9 cellular contexts compared by ENCODE assay signal in genomic region chr3:187063286-187064081, GRCh38.
DNase-seq lines count a peak whose midpoint lies in the region; ATAC-seq, FAIRE-seq and TF ChIP-seq lines count a peak whose summit lies in the region.
"Had no signal": no experiment of that assay in that cellular context is flagged by ENCODE, and none has a peak within 500 bp of the region (broad histone marks: within the 10 kb centered on the region; RNA-seq: fewer than 3 reads in every experiment).

No MANE protein-coding gene starts in this region.

- DNase-seq in CD14-positive monocyte (ENCODE audit: low spot score) = no peak
- DNase-seq in astrocyte (ENCODE audit: low read depth) = peak; percentile 35
- DNase-seq in NCI-H2081 treated with DMSO at 0.1 percent for 48 hours (lab: John Stamatoyannopoulos, UW) = no peak
- DNase-seq in tibial nerve (ENCODE audit: low spot score in 2 of 2) = no peak

- H3K27ac ChIP-seq in HUES48 (ENCODE audit: low read depth, low read length) (peak overlapping the region; percentile 65), astrocyte (ENCODE audit: low read depth, low read length) (peak overlapping the region; percentile 6), mesodermal cell (ENCODE audit: low read depth, low read length, severe bottlenecking) (peak overlapping the region; percentile 12), tibial nerve (no peak overlapping the region)

- no peaks in the 10 kb centered on the region for H3K27me3 Mint-ChIP-seq in CD14-positive monocyte (ENCODE audit: low read depth in 3 of 3)
- no peaks in the 10 kb centered on the region for H3K27me3 Mint-ChIP-seq in astrocyte (ENCODE audit: low read depth, unreplicated experiment)

- FAIRE-seq in astrocyte (lab: Jason Lieb, UNC) = no peak

- ATAC-seq in HG02870 (IDR thresholded peaks at IDR 0.05; ENCODE audit: unreplicated experiment) (no peak), GM18868 (IDR thresholded peaks at IDR 0.05; ENCODE audit: unreplicated experiment) (no peak)

- intact Hi-C loops in CD14-positive monocyte (cut with micrococcal nuclease) = no loop called here

- H3K4me2 ChIP-seq in astrocyte (ENCODE audit: low read length) = peak overlapping the region; percentile 41

- H3K4me3 ChIP-seq in HUES48 (ENCODE audit: low read depth, low read length) = no peak overlapping the region
- H3K4me3 ChIP-seq in astrocyte (ENCODE audit: insufficient read depth, low read depth, low read length) = no peak overlapping the region
- H3K4me3 ChIP-seq in mesodermal cell (ENCODE audit: extremely low read depth, insufficient read depth, low read length, poor library complexity, severe bottlenecking) = no peak overlapping the region
- no peak overlapping the region for H3K4me3 ChIP-seq in tibial nerve
- H3K4me3 ChIP-seq: GM23248 had no signal

- TF ChIP-seq CTCF in CD14-positive monocyte (IDR thresholded peaks at IDR 0.05) (no peak), astrocyte (IDR thresholded peaks at IDR 0.05; ENCODE audit: insufficient read depth, low read depth, low read length) (no peak), tibial nerve (IDR thresholded peaks at IDR 0.05) (no peak)

- no peaks in the 10 kb centered on the region for H4K20me1 ChIP-seq in astrocyte (ENCODE audit: insufficient read depth, low read length)

- H3K9me3 Mint-ChIP-seq in CD14-positive monocyte (peaks cover 0 to 4% (median 0%) of the 10 kb centered on the region in 7 donors), astrocyte (ENCODE audit: unreplicated experiment) (peaks cover 2% of the 10 kb centered on the region)

- no peak for TF ChIP-seq EP300 in tibial nerve (IDR thresholded peaks at IDR 0.05)

- H3K36me3 Mint-ChIP-seq in CD14-positive monocyte (peaks cover 46 to 51% of the 10 kb centered on the region in 2 donors), astrocyte (ENCODE audit: low read depth, unreplicated experiment) (peaks cover 8% of the 10 kb centered on the region)

- H3K9me3 ChIP-seq in HUES48 (ENCODE audit: control insufficient read depth, insufficient read depth, low read length) = no peaks in the 10 kb centered on the region
- no peaks in the 10 kb centered on the region for H3K9me3 ChIP-seq in astrocyte (ENCODE audit: insufficient read depth, low read depth, low read length)
- no peaks in the 10 kb centered on the region for H3K9me3 ChIP-seq in mesodermal cell (ENCODE audit: control insufficient read depth, low read length)
- H3K9me3 ChIP-seq in tibial nerve = no peaks in the 10 kb centered on the region

- H2AFZ ChIP-seq in astrocyte (ENCODE audit: low read depth, low read length) = no peak overlapping the region
- H2AFZ ChIP-seq: GM23248 had no signal

- no peak overlapping the region for H3K9ac ChIP-seq in HUES48 (ENCODE audit: low read depth, low read length)
- H3K9ac ChIP-seq in astrocyte (ENCODE audit: low read length) = no peak overlapping the region
- H3K9ac ChIP-seq: GM23248 had no signal

- H3K79me2 ChIP-seq in astrocyte (ENCODE audit: insufficient read depth, low read length) = no peaks in the 10 kb centered on the region

- peaks cover 37% of the 10 kb centered on the region for H3K4me1 Mint-ChIP-seq in CD14-positive monocyte
- peaks cover 24% of the 10 kb centered on the region for H3K4me1 Mint-ChIP-seq in astrocyte (ENCODE audit: low read depth, unreplicated experiment)

- H3K27me3 ChIP-seq in HUES48 (ENCODE audit: control insufficient read depth, insufficient read depth, low read length) (no peaks in the 10 kb centered on the region), astrocyte (ENCODE audit: insufficient read depth, low read length) (no peaks in the 10 kb centered on the region), tibial nerve (no peaks in the 10 kb centered on the region)

- H3K4me3 Mint-ChIP-seq in CD14-positive monocyte = no peak overlapping the region
- H3K4me3 Mint-ChIP-seq in astrocyte (ENCODE audit: unreplicated experiment) = no peak overlapping the region

- 70 to 72% methylated on average over 2 to 3 of the region's 6 CpGs for WGBS in mesodermal cell (ENCODE audit: insufficient coverage in 2 of 2), 2 experiments
- 86 to 88% methylated on average over 6 of the region's 6 CpGs for WGBS in tibial nerve, 2 donors

- TF ChIP-seq POLR2A in tibial nerve (IDR thresholded peaks at IDR 0.05) = no peak

- peaks cover 18% of the 10 kb centered on the region for H3K4me1 ChIP-seq in HUES48 (ENCODE audit: control insufficient read depth, insufficient read depth, low read length)
- H3K4me1 ChIP-seq in astrocyte (ENCODE audit: insufficient read depth, low read length) = peaks cover 6% of the 10 kb centered on the region
- H3K4me1 ChIP-seq in mesodermal cell (ENCODE audit: control insufficient read depth, insufficient read depth, low read length, poor library complexity, severe bottlenecking) = peaks cover 20% of the 10 kb centered on the region
- peaks cover 0 to 13% (median 5%) of the 10 kb centered on the region in 4 donors for H3K4me1 ChIP-seq in tibial nerve

- H3K27ac Mint-ChIP-seq in CD14-positive monocyte = peak overlapping the region in 4 of 7 donors; percentile 11 to 72 (median 45)
- peak overlapping the region; percentile 50 for H3K27ac Mint-ChIP-seq in astrocyte (ENCODE audit: unreplicated experiment)

- peaks cover 59% of the 10 kb centered on the region for H3K36me3 ChIP-seq in HUES48 (ENCODE audit: control insufficient read depth, insufficient read depth, low read length)
- H3K36me3 ChIP-seq in astrocyte (ENCODE audit: insufficient read depth, low read length) = no peaks in the 10 kb centered on the region
- peaks cover 51% of the 10 kb centered on the region for H3K36me3 ChIP-seq in mesodermal cell (ENCODE audit: control insufficient read depth, insufficient read depth, low read length)
- H3K36me3 ChIP-seq in tibial nerve = peaks cover 0 to 18% (median 0%) of the 10 kb centered on the region in 3 donors

Comparison
In these comparisons a context has a peak if more than half of its experiments do, and no peak if none do; other contexts are left out.
1. H3K27ac ChIP-seq: peak in HUES48 (single experiment), astrocyte (single experiment) and mesodermal cell (single experiment); none in tibial nerve (0 of 4).